Comparison of ENCODE assay signal across 21 cellular contexts in the genomic region with DNA sequence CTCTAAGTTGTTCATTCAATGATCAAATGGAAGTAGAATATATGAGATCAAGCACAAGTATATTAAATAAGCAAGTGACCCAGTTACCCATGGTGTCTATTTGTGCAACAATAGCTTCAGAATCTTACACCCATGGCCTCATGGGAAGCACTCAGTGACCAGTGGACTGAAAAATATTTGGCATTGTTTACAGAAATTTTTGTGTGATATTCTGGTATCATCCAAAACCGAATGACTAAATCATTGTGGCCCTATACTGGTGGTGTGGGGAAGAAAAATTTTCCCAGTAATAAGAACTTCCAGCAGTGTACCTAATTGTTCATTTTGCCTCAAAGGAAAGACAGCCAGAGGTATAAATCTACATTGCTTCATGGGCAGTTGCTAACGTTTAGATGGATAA.
"Had no signal": no experiment of that assay in that cellular context is flagged by ENCODE, and none has a peak within 500 bp of the region (broad histone marks: within the 10 kb centered on the region; RNA-seq: fewer than 3 reads in every experiment).

No MANE protein-coding gene starts in this region.

- H3K4me1 ChIP-seq: left ventricle myocardium inferior, suprapubic skin, upper lobe of right lung had no signal

- H3K4me3 ChIP-seq: left ventricle myocardium inferior, lung, mucosa of descending colon, ovary, right atrium auricular region, right lobe of liver, skin epidermis, spleen, suprapubic skin, thoracic aorta, tibial artery, upper lobe of right lung had no signal

- H3K27me3 ChIP-seq: ovary, right atrium auricular region, right lobe of liver, spleen, suprapubic skin, tibial artery, upper lobe of right lung had no signal

- H3K36me3 ChIP-seq: left ventricle myocardium inferior, ovary, right atrium auricular region, right lobe of liver, spleen, suprapubic skin, thoracic aorta, tibial artery, upper lobe of right lung had no signal

- H3K27ac ChIP-seq: left ventricle myocardium inferior, ovary, right atrium auricular region, right lobe of liver, skin epidermis, spleen, suprapubic skin, thoracic aorta, tibial artery, upper lobe of right lung had no signal

- DNase-seq: hypothalamus; immature natural killer cell; kidney; left ventricle myocardium inferior; midbrain; mucosa of descending colon; naive thymus-derived CD4-positive, alpha-beta T cell; ovary; right lobe of liver; spleen; stimulated activated CD4-positive, alpha-beta T cell treated with anti-CD3 and anti-CD28 coated beads, Interleukin-4, amount 100 ng/mL, for 24 hours; stimulated activated naive CD4-positive, alpha-beta T cell; tibial artery; upper lobe of right lung had no signal

- H3K9me3 ChIP-seq: mucosa of descending colon, ovary, right lobe of liver, suprapubic skin, thoracic aorta, upper lobe of right lung had no signal

- ATAC-seq: mucosa of descending colon; naive thymus-derived CD4-positive, alpha-beta T cell; natural killer cell treated with Interleukin-12 subunit alpha and Interleukin-12 subunit beta and Interleukin-15 and Interleukin-18, amount 100 ng/mL, for 72 hours; right lobe of liver; stimulated activated effector memory CD8-positive, alpha-beta T cell treated with anti-CD3 and anti-CD28 coated beads, Interleukin-12 subunit alpha, Interleukin-12 subunit beta, amount 100 ng/mL, for 72 hours; upper lobe of right lung had no signal
